Comparison of ENCODE assay signal across 9 cellular contexts in the genomic region with DNA sequence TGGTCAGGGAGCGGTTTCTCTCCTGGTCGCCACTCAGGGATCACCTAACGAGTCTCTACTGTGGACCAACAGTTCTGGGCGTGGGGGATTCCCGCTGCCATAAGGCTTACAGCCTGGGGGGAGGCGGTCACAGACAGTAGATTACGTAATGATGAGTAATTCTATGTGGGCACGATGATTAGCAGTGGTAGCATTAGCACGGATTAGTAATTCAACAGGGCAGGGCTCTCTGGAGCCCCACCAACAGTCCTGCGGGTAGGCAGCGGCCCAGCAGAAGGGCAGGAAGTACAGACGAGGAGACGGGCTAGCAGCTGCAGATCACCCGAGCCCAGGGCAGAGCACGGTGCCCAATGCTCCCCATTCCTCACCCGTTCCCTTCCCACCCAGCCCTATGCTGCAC. TPM values are rescaled to one million over a fixed set of nuclear protein-coding genes. Genes with fewer than 3 reads are reported as not detected.
DNase-seq lines count a peak whose midpoint lies in the region; ATAC-seq, FAIRE-seq and TF ChIP-seq lines count a peak whose summit lies in the region.
"Had no signal": no experiment of that assay in that cellular context is flagged by ENCODE, and none has a peak within 500 bp of the region (broad histone marks: within the 10 kb centered on the region; RNA-seq: fewer than 3 reads in every experiment).

No MANE protein-coding gene starts in this region.

- CTCF ChIA-PET in Panc1 (lab: Charles Lee): no interaction called here

- H3K9me3 ChIP-seq in Panc1 (ENCODE audit: control insufficient read depth, insufficient read depth, low read depth, low read length): no peaks in the 10 kb centered on the region
- no peaks in the 10 kb centered on the region for H3K9me3 ChIP-seq in small intestine (ENCODE audit: control insufficient read depth, low read depth)

- H3K27ac ChIP-seq in Panc1 (ENCODE audit: low read length): no peak overlapping the region
- peak overlapping the region in 1 of 2 donors; percentile 63 for H3K27ac ChIP-seq in small intestine (ENCODE audit: low read depth in 1 of 2, low read length in 1 of 2)

- no peak for TF ChIP-seq CTCF in GM12865 (IDR thresholded peaks at IDR 0.05; ENCODE audit: insufficient read depth, low read depth, low read length, missing control alignments)
- TF ChIP-seq CTCF in Panc1 (IDR thresholded peaks at IDR 0.05): no peak
- TF ChIP-seq CTCF in fibroblast of the aortic adventitia (IDR thresholded peaks at IDR 0.05; ENCODE audit: insufficient read depth, low read length): no peak
- TF ChIP-seq CTCF in GM13976 (IDR thresholded peaks at IDR 0.05; ENCODE audit: borderline replicate concordance, control extremely low read depth, extremely low read depth, insufficient read depth, missing control alignments): no peak

- in situ Hi-C loops in Panc1 (cut with HindIII; ENCODE audit: low pct_unique_long_range_greater_than_20kb, low sequenced_read_pairs): no loop called here
- in situ Hi-C loops in GM13976 (cut with MboI; ENCODE audit: low sequenced_read_pairs, unreplicated experiment): no loop called here

- DNase-seq in GM12865 (ENCODE audit: low read depth): peak; percentile 9
- DNase-seq in Panc1 (ENCODE audit: low read depth, low spot score): peak; percentile 22
- DNase-seq in fibroblast of the aortic adventitia (ENCODE audit: low read depth): peak; percentile 97
- DNase-seq in sciatic nerve (ENCODE audit: low spot score): no peak
- no peak for DNase-seq in GM13976 (ENCODE audit: low spot score)
- no peak for DNase-seq in activated CD4-positive, alpha-beta T cell treated with anti-CD3 and anti-CD28 coated beads for 1 hour
- no peak for DNase-seq in small intestine
- DNase-seq: activated CD8-positive, alpha-beta memory T cell treated with anti-CD3 and anti-CD28 coated beads, Interleukin-2, amount 50 U/mL, for 48 hours had no signal

- no peak for FAIRE-seq in small intestine (lab: Jason Lieb, UNC)

- H3K4me1 ChIP-seq in Panc1 (ENCODE audit: control insufficient read depth, insufficient read depth, low read length) (no peaks in the 10 kb centered on the region), small intestine (ENCODE audit: control insufficient read depth in 2 of 2, insufficient read depth in 1 of 2, low read depth in 1 of 2, low read length in 1 of 2) (no peaks in the 10 kb centered on the region)

- ATAC-seq in Panc1 (peak; percentile 82), sciatic nerve (peak; percentile 71), HG03520 (IDR thresholded peaks at IDR 0.05; ENCODE audit: unreplicated experiment) (no peak)

- H3K36me3 ChIP-seq in Panc1 (ENCODE audit: control insufficient read depth, insufficient read depth, low read length) (no peaks in the 10 kb centered on the region), small intestine (ENCODE audit: control insufficient read depth in 2 of 2, insufficient read depth in 2 of 2, low read length in 2 of 2) (no peaks in the 10 kb centered on the region)

- POLR2A ChIA-PET in Panc1 (lab: Charles Lee): no interaction called here

- intact Hi-C loops in Panc1 (cut with micrococcal nuclease; ENCODE audit: unreplicated experiment): no loop called here
- intact Hi-C loops in sciatic nerve (cut with DNase I): no loop called here

- WGBS in small intestine, 3 donors: 27 to 46% (median 35%) methylated on average over 16 of the region's 16 CpGs

- H3K4me3 ChIP-seq in GM12865 (ENCODE audit: low read depth, low read length) (no peak overlapping the region), Panc1 (ENCODE audit: low read depth in 2 of 2, low read length in 2 of 2) (no peak overlapping the region), fibroblast of the aortic adventitia (ENCODE audit: low read depth, low read length) (no peak overlapping the region), small intestine (ENCODE audit: low read depth in 1 of 2, low read length in 2 of 2) (no peak overlapping the region)

- no peaks in the 10 kb centered on the region for H3K27me3 ChIP-seq in Panc1 (ENCODE audit: control insufficient read depth, insufficient read depth, low read length)
- no peaks in the 10 kb centered on the region for H3K27me3 ChIP-seq in small intestine (ENCODE audit: control insufficient read depth in 2 of 2, insufficient read depth in 2 of 2, low read length in 2 of 2)

- BruUV-seq in Panc1 (replicated peaks; lab: Mats Ljungman, UMichigan): no TSS peak

RNA-seq across cellular contexts. Expression of gene SHISAL1, which starts 3.6 kb away (rescaled TPM):
- total RNA-seq in Panc1 (2021; ENCODE audit: unreplicated experiment): 1.2 TPM
- 0.67 TPM for polyA plus RNA-seq in Panc1 (2012; ENCODE audit: insufficient read length)
- 0.98 and 11.4 TPM in 2 replicates for total RNA-seq in fibroblast of the aortic adventitia (ENCODE audit: low replicate concordance)
- total RNA-seq in sciatic nerve: 2.1 TPM
- 1 to 10 TPM in 1 of 3 donors, under 1 TPM in 2; under 0.01 to 1.2 (median 0.54) TPM for polyA plus RNA-seq in small intestine

Comparison
In these comparisons a context has a peak if more than half of its experiments do, and no peak if none do; other contexts are left out.
1. DNase-seq: peak in GM12865 (single experiment), Panc1 (single experiment) and fibroblast of the aortic adventitia (single experiment); none in sciatic nerve (single experiment), GM13976 (single experiment), activated CD4-positive, alpha-beta T cell treated with anti-CD3 and anti-CD28 coated beads for 1 hour (single experiment) and small intestine (single experiment).